In genomic region chr15:100111103-100112060, GRCh38 we compare ENCODE assay signal across 8 cellular contexts.
DNase-seq lines count a peak whose midpoint lies in the region; ATAC-seq and TF ChIP-seq lines count a peak whose summit lies in the region.

No MANE protein-coding gene starts in this region.

- H3K9ac ChIP-seq in Karpas-422 (ENCODE audit: low read length), result no peak overlapping the region

- peak; percentile 59 for DNase-seq in AG09309 (ENCODE audit: low read depth)
- DNase-seq in LHCN-M2 (ENCODE audit: low read depth), result peak; percentile 84
- peak; percentile 59 to 66 for DNase-seq in activated CD4-positive, alpha-beta T cell treated with anti-CD3 and anti-CD28 coated beads, Interleukin-2, amount 50 U/mL, for 48 hours
- no peak for DNase-seq in Karpas-422

- H3K27me3 ChIP-seq in gastroesophageal sphincter (no peaks in the 10 kb centered on the region), Karpas-422 (ENCODE audit: low read length) (no peaks in the 10 kb centered on the region)

- H3K27ac ChIP-seq in gastroesophageal sphincter (peak overlapping the region in 3 of 4 donors; percentile 68 to 80 (median 68)), skin epidermis (peak overlapping the region in 14 of 21 experiments; percentile 22 to 69 (median 43)), Karpas-422 (ENCODE audit: low read length) (no peak overlapping the region)

- ATAC-seq in gastroesophageal sphincter, result peak; percentile 82
- no peak for ATAC-seq in HG02610 (IDR thresholded peaks at IDR 0.05; ENCODE audit: unreplicated experiment)
- no peak for ATAC-seq in GM21360 (IDR thresholded peaks at IDR 0.05; ENCODE audit: unreplicated experiment)

- no peak for TF ChIP-seq POLR2A in gastroesophageal sphincter (IDR thresholded peaks at IDR 0.05)

- 25 to 42% methylated on average over 10 to 13 of the region's 15 CpGs for WGBS in gastroesophageal sphincter (ENCODE audit: low coverage in 1 of 2), 2 donors

- no peaks in the 10 kb centered on the region for H4K20me1 ChIP-seq in Karpas-422 (ENCODE audit: insufficient read depth, low read depth, low read length)

- peaks cover 0 to 12% of the 10 kb centered on the region in 2 donors for H3K36me3 ChIP-seq in gastroesophageal sphincter
- H3K36me3 ChIP-seq in Karpas-422 (ENCODE audit: insufficient read depth, low read length), result no peaks in the 10 kb centered on the region

- no peak for TF ChIP-seq EP300 in gastroesophageal sphincter (IDR thresholded peaks at IDR 0.05)

- H3K4me2 ChIP-seq in Karpas-422 (ENCODE audit: low read depth, low read length, poor library complexity, severe bottlenecking), result no peak overlapping the region

- H3K9me3 ChIP-seq in gastroesophageal sphincter (no peaks in the 10 kb centered on the region), Karpas-422 (ENCODE audit: low read length) (no peaks in the 10 kb centered on the region)

- H3K9me2 ChIP-seq in Karpas-422 (replicated peaks; ENCODE audit: insufficient read depth, low read length), result no peaks in the 10 kb centered on the region

- TF ChIP-seq CTCF in AG09309 (IDR thresholded peaks at IDR 0.05; ENCODE audit: control insufficient read depth, insufficient read depth, low read depth, low read length, missing control alignments) (no peak), gastroesophageal sphincter (IDR thresholded peaks at IDR 0.05) (no peak)

- peaks cover 3 to 59% (median 29%) of the 10 kb centered on the region in 3 donors for H3K4me1 ChIP-seq in gastroesophageal sphincter
- no peaks in the 10 kb centered on the region for H3K4me1 ChIP-seq in Karpas-422 (ENCODE audit: low read length)

- H2AFZ ChIP-seq in Karpas-422 (ENCODE audit: low read length), result no peak overlapping the region

- H3K79me2 ChIP-seq in Karpas-422 (ENCODE audit: low read length), result no peaks in the 10 kb centered on the region

- H3K4me3 ChIP-seq in AG09309 (ENCODE audit: control insufficient read depth, low read depth, low read length) (no peak overlapping the region), gastroesophageal sphincter (no peak overlapping the region), skin epidermis (no peak overlapping the region), Karpas-422 (ENCODE audit: low read length) (no peak overlapping the region)
